In genomic region chr19:2309734-2310362, GRCh38 we compare ENCODE assay signal across 10 cellular contexts. TPM values are rescaled to one million over a fixed set of nuclear protein-coding genes. Genes with fewer than 3 reads are reported as not detected.
DNase-seq lines count a peak whose midpoint lies in the region; ATAC-seq and TF ChIP-seq lines count a peak whose summit lies in the region.
"Had no signal": no experiment of that assay in that cellular context is flagged by ENCODE, and none has a peak within 500 bp of the region (broad histone marks: within the 10 kb centered on the region; RNA-seq: fewer than 3 reads in every experiment).

No MANE protein-coding gene starts in this region.

- H3K36me3 ChIP-seq in adrenal gland (replicated peaks in 1 of 2) (no peaks in the 10 kb centered on the region), neural progenitor cell (no peaks in the 10 kb centered on the region)

- H3K27me3 Mint-ChIP-seq in neural progenitor cell (ENCODE audit: insufficient read depth, low read depth), result peaks cover 7% of the 10 kb centered on the region

- H2AFZ ChIP-seq in neural progenitor cell (replicated peaks), result no peak overlapping the region

- no peaks in the 10 kb centered on the region for H4K20me1 ChIP-seq in neural progenitor cell (ENCODE audit: low read depth)

- TF ChIP-seq CTCF in adrenal gland (IDR thresholded peaks at IDR 0.05), result no peak
- no peak for TF ChIP-seq CTCF in neural progenitor cell (IDR thresholded peaks at IDR 0.05)

- in situ Hi-C loops in G401 (cut with HindIII; ENCODE audit: low sequenced_read_pairs), result no loop called here

- H3K79me2 ChIP-seq in neural progenitor cell (ENCODE audit: low read depth), result no peaks in the 10 kb centered on the region

- H3K9me3 Mint-ChIP-seq in neural progenitor cell, result peaks cover 14% of the 10 kb centered on the region

- H3K4me3 Mint-ChIP-seq in neural progenitor cell, result no peak overlapping the region

- H3K27me3 ChIP-seq in adrenal gland, result peaks cover 18% of the 10 kb centered on the region
- peaks cover 76% of the 10 kb centered on the region for H3K27me3 ChIP-seq in neural progenitor cell

- H3K27ac ChIP-seq in adrenal gland (no peak overlapping the region), neural progenitor cell (no peak overlapping the region)

- H3K4me3 ChIP-seq in adrenal gland, result no peak overlapping the region
- no peak overlapping the region for H3K4me3 ChIP-seq in neural progenitor cell

- H3K9me3 ChIP-seq in adrenal gland (replicated peaks in 1 of 3), result no peaks in the 10 kb centered on the region
- no peaks in the 10 kb centered on the region for H3K9me3 ChIP-seq in neural progenitor cell (ENCODE audit: low read depth)

- no peaks in the 10 kb centered on the region for H3K36me3 Mint-ChIP-seq in neural progenitor cell

- peaks cover 15% of the 10 kb centered on the region for H3K4me1 Mint-ChIP-seq in neural progenitor cell

- H3K4me1 ChIP-seq in adrenal gland (replicated peaks in 1 of 2) (no peaks in the 10 kb centered on the region), neural progenitor cell (no peaks in the 10 kb centered on the region)

- H3F3A ChIP-seq in neural progenitor cell (ENCODE audit: low read depth), result peaks cover 4% of the 10 kb centered on the region

- intact Hi-C loops in adrenal gland (cut with DNase I), result loop anchor here in 1 of 2 donors (10.0 kb wide), 1 partner anchor 75 kb away; the partner anchor contains the start of genes PLEKHJ1 and SF3A2

- H3K4me2 ChIP-seq in neural progenitor cell, result no peak overlapping the region

- 46 to 76% (median 49%) methylated on average over 10 to 17 of the region's 17 CpGs for WGBS in adrenal gland, 4 donors

- H3K27ac Mint-ChIP-seq in neural progenitor cell, result peak overlapping the region; percentile 83

- peak; percentile 39 for DNase-seq in G401 (ENCODE audit: low spot score)
- DNase-seq in NCI-H1092 treated with DMSO at 0.1 percent for 48 hours (lab: John Stamatoyannopoulos, UW), result peak; percentile 77
- DNase-seq in adrenal gland, result peak; percentile 61 to 87 (median 77)
- DNase-seq in neural progenitor cell (ENCODE audit: low spot score), result no peak
- DNase-seq in stimulated activated CD8-positive, alpha-beta memory T cell treated with anti-CD3 and anti-CD28 coated beads, Interleukin-4, amount 100 ng/mL, for 48 hours, result no peak
- DNase-seq in NCI-H774 (lab: John Stamatoyannopoulos, UW), result no peak
- DNase-seq: natural killer cell had no signal

- no peak for ATAC-seq in HG02870 (IDR thresholded peaks at IDR 0.05; ENCODE audit: unreplicated experiment)
- ATAC-seq: natural killer cell had no signal

- no peak overlapping the region for H3K9ac ChIP-seq in neural progenitor cell

- no peak for TF ChIP-seq POLR2A in adrenal gland (IDR thresholded peaks at IDR 0.05)

RNA-seq across cellular contexts. Expression of gene LINGO3, which starts 1.9 kb away (rescaled TPM):
- total RNA-seq in G401 (2014; rRNA removed; shearing (Covaris generic)), result not detected in 2 replicates
- under 1 TPM in 1 of 8 donors, not detected in 7; 0.11 TPM for total RNA-seq in adrenal gland
- polyA plus RNA-seq in adrenal gland, result not detected
- total RNA-seq in neural progenitor cell (ENCODE audit: low replicate concordance), result 1.5 TPM in 1 of 2 replicates, not detected in the other
- total RNA-seq: dermis microvascular lymphatic vessel endothelial cell had no signal

RNA-seq across cellular contexts. Expression of gene LSM7, which starts 18.5 kb away (rescaled TPM):
- total RNA-seq in G401 (2014; rRNA removed; shearing (Covaris generic)), result 400 and 511 TPM in 2 replicates
- 100 to 1,000 TPM in 3 of 8 donors, 10 to 100 TPM in 5; 50.5 to 122 (median 67.5) TPM for total RNA-seq in adrenal gland
- polyA plus RNA-seq in adrenal gland, result 100 to 1,000 TPM in 2 of 3 donors, 10 to 100 TPM in 1; 24.1 to 355 (median 341) TPM
- total RNA-seq in neural progenitor cell (ENCODE audit: low replicate concordance), result 183 and 317 TPM in 2 replicates

RNA-seq across cellular contexts. Expression of gene SPPL2B, which starts 18.6 kb away (rescaled TPM):
- 31.6 and 36.5 TPM in 2 replicates for total RNA-seq in G401 (2014; rRNA removed; shearing (Covaris generic))
- 10 to 100 TPM; 18.7 to 71.0 (median 31.6) TPM for total RNA-seq in adrenal gland
- polyA plus RNA-seq in adrenal gland, result 100 to 1,000 TPM in 1 of 3 donors, 10 to 100 TPM in 1, 1 to 10 TPM in 1; 3.9 to 208 (median 72.9) TPM
- total RNA-seq in neural progenitor cell (ENCODE audit: low replicate concordance), result 20.7 and 90.9 TPM in 2 replicates

RNA-seq across cellular contexts. Expression of gene PEAK3, which starts 27.9 kb away (rescaled TPM):
- not detected in 2 replicates for total RNA-seq in G401 (2014; rRNA removed; shearing (Covaris generic))
- total RNA-seq in adrenal gland (1 to 10 TPM in 6 of 8 donors, under 1 TPM in 2; 0.43 to 3.2 (median 1.5) TPM), neural progenitor cell (ENCODE audit: low replicate concordance) (not detected in 2 replicates)
- under 1 TPM; 0.05 to 0.56 (median 0.27) TPM for polyA plus RNA-seq in adrenal gland

RNA-seq across cellular contexts. Expression of gene TMPRSS9, which starts 50.2 kb away (rescaled TPM):
- total RNA-seq in G401 (2014; rRNA removed; shearing (Covaris generic)), result 0.17 TPM in 1 of 2 replicates, not detected in the other
- 1 to 10 TPM in 5 of 8 donors, under 1 TPM in 3; 0.32 to 1.7 (median 1.3) TPM for total RNA-seq in adrenal gland
- polyA plus RNA-seq in adrenal gland, result under 1 TPM; 0.37 to 0.81 (median 0.40) TPM
- total RNA-seq in neural progenitor cell (ENCODE audit: low replicate concordance), result 0.40 TPM in 1 of 2 replicates, not detected in the other
- total RNA-seq: activated T-helper 1 cell treated with anti-CD3 and anti-CD28 coated beads, Interleukin-12 subunit alpha, Interleukin-12 subunit beta, Interleukin-2, Interleukin-4 antibody, amounts not matched to agents 30 ng/mL and 10 ng/mL and 1 ng/mL, durations not matched to agents 14 hours and 24 hours and 36 hours; dermis microvascular lymphatic vessel endothelial cell; natural killer cell had no signal

Comparison
In these comparisons a context has a peak if more than half of its experiments do, and no peak if none do; other contexts are left out.
1. DNase-seq: peak in G401 (single experiment), NCI-H1092 treated with DMSO at 0.1 percent for 48 hours (single experiment) and adrenal gland (7 of 7); none in neural progenitor cell (single experiment), stimulated activated CD8-positive, alpha-beta memory T cell treated with anti-CD3 and anti-CD28 coated beads, Interleukin-4, amount 100 ng/mL, for 48 hours (single experiment) and NCI-H774 (single experiment).